14 cellular contexts compared by ENCODE assay signal in genomic region chr6:100035873-100036653, GRCh38. TPM values are rescaled to one million over a fixed set of nuclear protein-coding genes. Genes with fewer than 3 reads are reported as not detected.
DNase-seq lines count a peak whose midpoint lies in the region; ATAC-seq lines count a peak whose summit lies in the region.
"Had no signal": no experiment of that assay in that cellular context is flagged by ENCODE, and none has a peak within 500 bp of the region (broad histone marks: within the 10 kb centered on the region; RNA-seq: fewer than 3 reads in every experiment).

No MANE protein-coding gene starts in this region.

- ATAC-seq in GM19324 (IDR thresholded peaks at IDR 0.05; ENCODE audit: low FRiP score, unreplicated experiment) (peak; percentile 68), HG02885 (IDR thresholded peaks at IDR 0.05; ENCODE audit: poor library complexity, unreplicated experiment) (peak; percentile 54)
- ATAC-seq: mucosa of descending colon had no signal

- DNase-seq in A172 (ENCODE audit: low spot score), result peak; percentile 38
- peak; percentile 42 for DNase-seq in NCI-H226
- DNase-seq in NCI-H2227 treated with DMSO at 0.1 percent for 48 hours (lab: John Stamatoyannopoulos, UW), result no peak
- no peak for DNase-seq in activated effector memory CD4-positive, alpha-beta T cell treated with anti-CD3 and anti-CD28 coated beads, Interleukin-2, amount 50 U/mL, for 16 hours
- DNase-seq in NCI-H510A (lab: John Stamatoyannopoulos, UW), result no peak
- no peak for DNase-seq in DMS79 (lab: John Stamatoyannopoulos, UW)
- DNase-seq: activated naive CD8-positive, alpha-beta T cell treated with anti-CD3 and anti-CD28 coated beads, Interleukin-2, amount 10 ng/mL, durations not matched to agents 7 days and 5 days; effector CD4-positive, alpha-beta T cell; hypothalamus; KBM-7; mucosa of descending colon; NCI-H446 treated with DMSO at 0.1 percent for 48 hours had no signal

RNA-seq across cellular contexts. Expression of gene MCHR2, which starts 42.0 kb away (rescaled TPM):
- 0.14 TPM in 1 of 2 replicates, not detected in the other for total RNA-seq in A172 (2014; rRNA removed; shearing (Covaris generic))
- total RNA-seq: activated naive CD8-positive, alpha-beta T cell treated with anti-CD3 and anti-CD28 coated beads, Interleukin-2, amount 10 ng/mL, durations not matched to agents 7 days and 5 days; mucosa of descending colon had no signal

Comparison
In these comparisons a context has a peak if more than half of its experiments do, and no peak if none do; other contexts are left out.
1. DNase-seq: peak in A172 (single experiment) and NCI-H226 (single experiment); none in NCI-H2227 treated with DMSO at 0.1 percent for 48 hours (single experiment), activated effector memory CD4-positive, alpha-beta T cell treated with anti-CD3 and anti-CD28 coated beads, Interleukin-2, amount 50 U/mL, for 16 hours (single experiment), NCI-H510A (single experiment) and DMS79 (single experiment).